Comparison of ENCODE assay signal across 1 cellular context in the genomic region with DNA sequence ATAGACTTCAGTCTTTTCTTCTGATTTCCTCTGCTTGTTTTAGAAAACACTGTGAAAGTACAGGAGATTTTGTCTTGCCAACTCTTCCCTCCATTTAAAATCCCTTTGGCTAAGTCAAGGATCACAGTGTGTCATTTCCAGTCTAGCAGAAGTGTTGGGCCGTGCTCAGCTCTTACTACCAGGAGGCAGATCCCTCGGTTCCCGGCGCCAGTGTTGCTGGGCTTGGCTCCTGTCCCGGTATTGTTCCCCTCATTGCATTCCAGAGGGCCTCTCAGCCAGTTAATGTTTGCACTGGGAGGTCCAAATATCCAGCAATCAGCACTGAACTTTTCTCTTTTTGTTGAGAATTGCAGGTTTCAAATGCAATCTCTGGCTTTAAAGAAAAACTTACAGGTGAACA.
TF ChIP-seq lines count a peak whose summit lies in the region.

No MANE protein-coding gene starts in this region.

TF ChIP-seq in HepG2, 621 proteins besides CTCF, POLR2A, EP300 and RAD21 (continued from another document):
- TF ChIP-seq, protein P1, sequence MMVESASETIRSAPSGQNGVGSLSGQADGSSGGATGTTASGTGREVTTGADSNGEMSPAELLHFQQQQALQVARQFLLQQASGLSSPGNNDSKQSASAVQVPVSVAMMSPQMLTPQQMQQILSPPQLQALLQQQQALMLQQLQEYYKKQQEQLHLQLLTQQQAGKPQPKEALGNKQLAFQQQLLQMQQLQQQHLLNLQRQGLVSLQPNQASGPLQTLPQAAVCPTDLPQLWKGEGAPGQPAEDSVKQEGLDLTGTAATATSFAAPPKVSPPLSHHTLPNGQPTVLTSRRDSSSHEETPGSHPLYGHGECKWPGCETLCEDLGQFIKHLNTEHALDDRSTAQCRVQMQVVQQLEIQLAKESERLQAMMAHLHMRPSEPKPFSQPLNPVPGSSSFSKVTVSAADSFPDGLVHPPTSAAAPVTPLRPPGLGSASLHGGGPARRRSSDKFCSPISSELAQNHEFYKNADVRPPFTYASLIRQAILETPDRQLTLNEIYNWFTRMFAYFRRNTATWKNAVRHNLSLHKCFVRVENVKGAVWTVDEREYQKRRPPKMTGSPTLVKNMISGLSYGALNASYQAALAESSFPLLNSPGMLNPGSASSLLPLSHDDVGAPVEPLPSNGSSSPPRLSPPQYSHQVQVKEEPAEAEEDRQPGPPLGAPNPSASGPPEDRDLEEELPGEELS (CRISPR knock-in tag; IDR thresholded peaks at IDR 0.05) = 0 out of 2 replicates have a peak, but pooled peaks have one; percentile 24
- TF ChIP-seq ZNF790 (CRISPR knock-in tag; IDR thresholded peaks at IDR 0.05; ENCODE audit: borderline replicate concordance) (no peak), PTBP1 (IDR thresholded peaks at IDR 0.05; ENCODE audit: low read depth, low read length, poor library complexity, severe bottlenecking) (no peak), TEAD3 (CRISPR knock-in tag; optimal IDR thresholded peaks at IDR 0.05; ENCODE audit: borderline replicate concordance) (peak; percentile 85), SP5 (CRISPR knock-in tag; IDR thresholded peaks at IDR 0.05; ENCODE audit: borderline replicate concordance, low read depth) (0 out of 2 replicates have a peak, but pooled peaks have one; percentile 13), SALL1 (CRISPR knock-in tag; IDR thresholded peaks at IDR 0.05) (0 out of 2 replicates have a peak, but pooled peaks have one; percentile 21), GATAD2A (CRISPR knock-in tag; IDR thresholded peaks at IDR 0.05) (no peak)
- TF ChIP-seq, protein P2, sequence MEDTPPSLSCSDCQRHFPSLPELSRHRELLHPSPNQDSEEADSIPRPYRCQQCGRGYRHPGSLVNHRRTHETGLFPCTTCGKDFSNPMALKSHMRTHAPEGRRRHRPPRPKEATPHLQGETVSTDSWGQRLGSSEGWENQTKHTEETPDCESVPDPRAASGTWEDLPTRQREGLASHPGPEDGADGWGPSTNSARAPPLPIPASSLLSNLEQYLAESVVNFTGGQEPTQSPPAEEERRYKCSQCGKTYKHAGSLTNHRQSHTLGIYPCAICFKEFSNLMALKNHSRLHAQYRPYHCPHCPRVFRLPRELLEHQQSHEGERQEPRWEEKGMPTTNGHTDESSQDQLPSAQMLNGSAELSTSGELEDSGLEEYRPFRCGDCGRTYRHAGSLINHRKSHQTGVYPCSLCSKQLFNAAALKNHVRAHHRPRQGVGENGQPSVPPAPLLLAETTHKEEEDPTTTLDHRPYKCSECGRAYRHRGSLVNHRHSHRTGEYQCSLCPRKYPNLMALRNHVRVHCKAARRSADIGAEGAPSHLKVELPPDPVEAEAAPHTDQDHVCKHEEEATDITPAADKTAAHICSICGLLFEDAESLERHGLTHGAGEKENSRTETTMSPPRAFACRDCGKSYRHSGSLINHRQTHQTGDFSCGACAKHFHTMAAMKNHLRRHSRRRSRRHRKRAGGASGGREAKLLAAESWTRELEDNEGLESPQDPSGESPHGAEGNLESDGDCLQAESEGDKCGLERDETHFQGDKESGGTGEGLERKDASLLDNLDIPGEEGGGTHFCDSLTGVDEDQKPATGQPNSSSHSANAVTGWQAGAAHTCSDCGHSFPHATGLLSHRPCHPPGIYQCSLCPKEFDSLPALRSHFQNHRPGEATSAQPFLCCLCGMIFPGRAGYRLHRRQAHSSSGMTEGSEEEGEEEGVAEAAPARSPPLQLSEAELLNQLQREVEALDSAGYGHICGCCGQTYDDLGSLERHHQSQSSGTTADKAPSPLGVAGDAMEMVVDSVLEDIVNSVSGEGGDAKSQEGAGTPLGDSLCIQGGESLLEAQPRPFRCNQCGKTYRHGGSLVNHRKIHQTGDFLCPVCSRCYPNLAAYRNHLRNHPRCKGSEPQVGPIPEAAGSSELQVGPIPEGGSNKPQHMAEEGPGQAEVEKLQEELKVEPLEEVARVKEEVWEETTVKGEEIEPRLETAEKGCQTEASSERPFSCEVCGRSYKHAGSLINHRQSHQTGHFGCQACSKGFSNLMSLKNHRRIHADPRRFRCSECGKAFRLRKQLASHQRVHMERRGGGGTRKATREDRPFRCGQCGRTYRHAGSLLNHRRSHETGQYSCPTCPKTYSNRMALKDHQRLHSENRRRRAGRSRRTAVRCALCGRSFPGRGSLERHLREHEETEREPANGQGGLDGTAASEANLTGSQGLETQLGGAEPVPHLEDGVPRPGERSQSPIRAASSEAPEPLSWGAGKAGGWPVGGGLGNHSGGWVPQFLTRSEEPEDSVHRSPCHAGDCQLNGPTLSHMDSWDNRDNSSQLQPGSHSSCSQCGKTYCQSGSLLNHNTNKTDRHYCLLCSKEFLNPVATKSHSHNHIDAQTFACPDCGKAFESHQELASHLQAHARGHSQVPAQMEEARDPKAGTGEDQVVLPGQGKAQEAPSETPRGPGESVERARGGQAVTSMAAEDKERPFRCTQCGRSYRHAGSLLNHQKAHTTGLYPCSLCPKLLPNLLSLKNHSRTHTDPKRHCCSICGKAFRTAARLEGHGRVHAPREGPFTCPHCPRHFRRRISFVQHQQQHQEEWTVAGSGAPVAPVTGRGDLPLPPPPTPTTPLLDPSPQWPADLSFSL (CRISPR knock-in tag; IDR thresholded peaks at IDR 0.05) = no peak
